9 cellular contexts compared by ENCODE assay signal in genomic region chr2:63050186-63050915, GRCh38. TPM values are rescaled to one million over a fixed set of nuclear protein-coding genes. Genes with fewer than 3 reads are reported as not detected.
DNase-seq lines count a peak whose midpoint lies in the region; ATAC-seq, FAIRE-seq and TF ChIP-seq lines count a peak whose summit lies in the region.
"Had no signal": no experiment of that assay in that cellular context is flagged by ENCODE, and none has a peak within 500 bp of the region (broad histone marks: within the 10 kb centered on the region; RNA-seq: fewer than 3 reads in every experiment).

Gene OTX1, plus strand, starts transcription at chr2:63050830. Its CDS starts 2,161 bp downstream, at chr2:63052991.

- ATAC-seq in GM21423 (IDR thresholded peaks at IDR 0.05; ENCODE audit: unreplicated experiment) (peak; percentile 72), pancreas (peak; percentile 86 to 90 (median 88))

- intact Hi-C loops in pancreas (cut with DNase I): no loop called here

- TF ChIP-seq CTCF in HL-60 (IDR thresholded peaks at IDR 0.05; ENCODE audit: insufficient read depth, low read length): no peak
- no peak for TF ChIP-seq CTCF in pancreas (IDR thresholded peaks at IDR 0.05)

- 1% methylated on average over 56 to 86 of the region's 86 CpGs for WGBS in pancreas, 2 donors

- H3K27me3 ChIP-seq in HL-60 (ENCODE audit: insufficient read depth, poor library complexity, severe bottlenecking) (peaks cover 28% of the 10 kb centered on the region), pancreas (peaks cover 0 to 14% (median 0%) of the 10 kb centered on the region in 4 donors)

- H3K9me3 ChIP-seq in pancreas: no peaks in the 10 kb centered on the region

- H3K4me3 ChIP-seq in HL-60 (replicated peaks; ENCODE audit: insufficient read depth, low read length) (peak within 1 kb of the TSS; percentile 89), pancreas (peak within 1 kb of the TSS; percentile 57 to 74 (median 67))

- FAIRE-seq in pancreas (lab: Jason Lieb, UNC): no peak
- FAIRE-seq: islet of Langerhans had no signal

- H3K4me1 ChIP-seq in pancreas: peaks cover 0 to 8% (median 0%) of the 10 kb centered on the region in 3 donors

- no peaks in the 10 kb centered on the region for H3K36me3 ChIP-seq in pancreas

- H3K27ac ChIP-seq in HL-60 (replicated peaks) (peak within 1 kb of the TSS; percentile 67), pancreas (peak within 1 kb of the TSS in 3 of 4 donors; percentile 57 to 75 (median 72))

- DNase-seq in Daoy (ENCODE audit: low read depth): peak; percentile 87
- DNase-seq in HL-60 (ENCODE audit: low read depth in 1 of 2, low spot score in 1 of 2): peak; percentile 47 to 84
- peak; percentile 78 for DNase-seq in NCI-H774 (lab: John Stamatoyannopoulos, UW)
- peak; percentile 63 for DNase-seq in activated T-cell treated with anti-CD3 and anti-CD28 coated beads for 48 hours (ENCODE audit: low read depth)
- DNase-seq in germinal center (ENCODE audit: low spot score): peak; percentile 75
- peak; percentile 82 to 93 (median 88) for DNase-seq in pancreas
- DNase-seq in effector CD8-positive, alpha-beta T cell (lab: John Stamatoyannopoulos, UW): no peak

RNA-seq across cellular contexts. Expression of gene OTX1, which starts in this region (rescaled TPM):
- 0.17 TPM in 1 of 2 replicates, not detected in the other for total RNA-seq in Daoy (2014; rRNA removed; shearing (Covaris generic))
- under 1 TPM; 0.16 to 0.90 (median 0.28) TPM for total RNA-seq in pancreas
- under 1 TPM; 0.02 to 0.15 TPM for polyA plus RNA-seq in pancreas

Comparison
In these comparisons a context has a peak if more than half of its experiments do, and no peak if none do; other contexts are left out.
1. Peak in DNase-seq in Daoy; RNA of the gene not detected or under 1 TPM.
2. Peak in DNase-seq, ATAC-seq, H3K4me3 ChIP-seq and H3K27ac ChIP-seq in pancreas; RNA of the gene not detected or under 1 TPM.